ENCODE assay signal across 8 cellular contexts in genomic region chr20:61886721-61887658, GRCh38.
DNase-seq lines count a peak whose midpoint lies in the region; ATAC-seq and TF ChIP-seq lines count a peak whose summit lies in the region.

No MANE protein-coding gene starts in this region.

- H3K4me1 Mint-ChIP-seq in glutamatergic neuron (ENCODE audit: low read depth, unreplicated experiment) = peaks cover 2% of the 10 kb centered on the region

- peak; percentile 88 for TF ChIP-seq CTCF in glutamatergic neuron (IDR thresholded peaks at IDR 0.05; ENCODE audit: partially characterized antibody, unreplicated experiment)

- H3K27ac Mint-ChIP-seq in glutamatergic neuron (ENCODE audit: unreplicated experiment) = no peak overlapping the region

- DNase-seq in 8988T (peak; percentile 83), ELF-1 (ENCODE audit: low read depth, low spot score) (peak; percentile 66), NCI-H146 (lab: John Stamatoyannopoulos, UW) (peak; percentile 64), glutamatergic neuron (peak; percentile 77), retina (peak; percentile 80), NCI-H2029 treated with DMSO at 0.1 percent for 48 hours (lab: John Stamatoyannopoulos, UW) (no peak)
- peak; percentile 5 for DNase-seq in activated CD8-positive, alpha-beta memory T cell treated with anti-CD3 and anti-CD28 coated beads, Interleukin-2, amount 50 U/mL, for 24 hours (ENCODE audit: extremely low read depth)

- peaks cover 6% of the 10 kb centered on the region for H3K36me3 Mint-ChIP-seq in glutamatergic neuron (ENCODE audit: unreplicated experiment)

- no peak for ATAC-seq in HG03571 (IDR thresholded peaks at IDR 0.05; ENCODE audit: unreplicated experiment)

- H3K4me3 Mint-ChIP-seq in glutamatergic neuron (ENCODE audit: unreplicated experiment) = no peak overlapping the region

- H3K27me3 Mint-ChIP-seq in glutamatergic neuron (ENCODE audit: unreplicated experiment) = peaks cover 15% of the 10 kb centered on the region

- peaks cover 7% of the 10 kb centered on the region for H3K9me3 Mint-ChIP-seq in glutamatergic neuron (ENCODE audit: unreplicated experiment)
